33 cellular contexts compared by ENCODE assay signal in the genomic region with DNA sequence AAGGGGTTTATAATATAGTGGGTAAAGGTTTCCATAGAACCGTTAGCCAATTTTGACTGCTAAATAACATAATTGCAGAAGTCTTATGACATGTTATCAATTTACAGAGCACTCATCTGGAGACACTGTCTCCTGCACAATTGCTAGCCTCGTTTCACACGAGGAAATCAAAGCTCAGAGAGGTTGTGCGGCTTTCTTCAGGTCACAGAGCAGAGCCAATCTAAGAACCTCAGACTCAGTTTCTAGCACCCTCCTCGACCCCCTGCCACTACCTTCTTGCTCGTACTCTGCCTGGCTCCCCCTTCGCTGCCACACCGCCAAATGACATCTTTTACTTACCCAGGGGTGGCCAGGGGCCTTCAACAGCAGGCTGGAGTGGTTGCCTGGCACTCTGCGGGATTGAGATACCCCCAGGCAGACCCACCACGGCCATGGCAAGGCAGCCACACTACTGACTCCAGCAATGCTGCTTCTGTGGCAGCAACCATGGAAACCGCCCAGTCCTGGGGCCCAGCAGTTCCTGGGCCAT.
"Had no signal": no experiment of that assay in that cellular context is flagged by ENCODE, and none has a peak within 500 bp of the region (broad histone marks: within the 10 kb centered on the region; RNA-seq: fewer than 3 reads in every experiment).

No MANE protein-coding gene starts in this region.

- H3K4me1 ChIP-seq: adrenal gland, breast epithelium had no signal

- ATAC-seq: activated CD8-positive, alpha-beta T cell treated with anti-CD3 and anti-CD28 coated beads for 36 hours; activated naive CD4-positive, alpha-beta T cell treated with anti-CD3 and anti-CD28 coated beads, Interleukin-2, amount 50 U/mL, for 72 hours; activated T-cell treated with anti-CD3 and anti-CD28 coated beads, Interleukin-2, amount 50 U/mL, for 4 hours; activated T-cell treated with anti-CD3 and anti-CD28 coated beads, Interleukin-2, amount 50 U/mL, for 72 hours; activated T-helper 17 cell treated with anti-CD3 and anti-CD28 coated beads, Interleukin-2, amount 50 U/mL, for 72 hours; body of pancreas had no signal

- H3K27me3 ChIP-seq: body of pancreas had no signal

- FAIRE-seq: astrocyte, TTC549 had no signal

- H3K9me3 ChIP-seq: adrenal gland, body of pancreas, breast epithelium had no signal

- H3K36me3 ChIP-seq: adrenal gland, brain microvascular endothelial cell, breast epithelium had no signal

- H3K4me3 ChIP-seq: adrenal gland, body of pancreas, breast epithelium had no signal

- DNase-seq: activated B cell treated with CpG ODN at 0.5 μM for 24 hours; activated CD4-positive, alpha-beta memory T cell treated with anti-CD3 and anti-CD28 coated beads for 36 hours; activated CD4-positive, alpha-beta T cell treated with anti-CD3 and anti-CD28 coated beads for 4 hours; activated CD4-positive, alpha-beta T cell treated with anti-CD3 and anti-CD28 coated beads, Interleukin-2, amount 10 ng/mL, durations not matched to agents 24 days and 14 days; activated CD4-positive, alpha-beta T cell treated with anti-CD3 and anti-CD28 coated beads, Interleukin-2, amount 50 U/mL, for 1 hour; activated CD4-positive, alpha-beta T cell treated with anti-CD3 and anti-CD28 coated beads, Interleukin-2, amount 50 U/mL, for 4 hours; activated CD4-positive, CD25-positive, alpha-beta regulatory T cell treated with anti-CD3 and anti-CD28 coated beads, Interleukin-2, amount 50 U/mL, for 72 hours; activated CD8-positive, alpha-beta memory T cell treated with anti-CD3 and anti-CD28 coated beads, Interleukin-2, amount 50 U/mL, for 4 hours; activated CD8-positive, alpha-beta T cell treated with anti-CD3 and anti-CD28 coated beads for 36 hours; activated effector memory CD4-positive, alpha-beta T cell treated with anti-CD3 and anti-CD28 coated beads, Interleukin-2, amount 50 U/mL, for 16 hours; activated gamma-delta T cell treated with Interleukin-2 at 50 U/mL for 16 hours; activated naive CD4-positive, alpha-beta T cell; activated naive CD4-positive, alpha-beta T cell treated with anti-CD3 and anti-CD28 coated beads for 36 hours; activated naive CD4-positive, alpha-beta T cell treated with anti-CD3 and anti-CD28 coated beads, Interleukin-2, amount 50 U/mL, for 16 hours; activated naive CD8-positive, alpha-beta T cell treated with anti-CD3 and anti-CD28 coated beads for 36 hours; activated T-cell treated with anti-CD3 and anti-CD28 coated beads for 4 hours; activated T-cell treated with anti-CD3 and anti-CD28 coated beads, Interleukin-2, amount 50 U/mL, for 1 hour; activated T-cell treated with anti-CD3 and anti-CD28 coated beads, Interleukin-2, amount 50 U/mL, for 4 hours; activated T-cell treated with anti-CD3 and anti-CD28 coated beads, Interleukin-2, amount 50 U/mL, for 72 hours; adrenal gland; amniotic stem cell; body of pancreas; brain microvascular endothelial cell; central memory CD4-positive, alpha-beta T cell; T-helper 1 cell; T-helper 2 cell; T-helper 9 cell had no signal

- H3K27ac ChIP-seq: adrenal gland, body of pancreas, brain microvascular endothelial cell, breast epithelium, VCaP had no signal
